Comparison of ENCODE assay signal across 37 cellular contexts in genomic region chr6:84450018-84450417, GRCh38.
"Had no signal": no experiment of that assay in that cellular context is flagged by ENCODE, and none has a peak within 500 bp of the region (broad histone marks: within the 10 kb centered on the region; RNA-seq: fewer than 3 reads in every experiment).

No MANE protein-coding gene starts in this region.

- H3K9me3 Mint-ChIP-seq: activated CD4-positive, alpha-beta memory T cell treated with anti-CD3 and anti-CD28 coated beads, Interleukin-2, amount 10 ng/mL, durations not matched to agents 7 days and 5 days; activated CD4-positive, alpha-beta T cell treated with anti-CD3 and anti-CD28 coated beads, Interleukin-2, amount 10 ng/mL, durations not matched to agents 7 days and 5 days; activated naive CD4-positive, alpha-beta T cell treated with anti-CD3 and anti-CD28 coated beads, Interleukin-2, amount 50 U/mL, for 24 hours; activated naive CD8-positive, alpha-beta T cell treated with anti-CD3 and anti-CD28 coated beads, Interleukin-2, amount 10 ng/mL, durations not matched to agents 7 days and 5 days; activated naive CD8-positive, alpha-beta T cell treated with anti-CD3 and anti-CD28 coated beads, Interleukin-2, amount 50 U/mL, for 24 hours; activated T-cell treated with anti-CD3 and anti-CD28 coated beads, Interleukin-2, amount 50 U/mL, for 24 hours; activated T-helper 2 cell treated with anti-CD3 and anti-CD28 coated beads, Interferon-gamma antibody, Interleukin-2, Interleukin-4, amounts not matched to agents 10 μg/mL and 5 μg/mL and 100 μg/mL, durations not matched to agents 14 hours and 24 hours and 36 hours; brain; T-helper 1 cell treated with Interleukin-12 subunit alpha and Interleukin-12 subunit beta and Interleukin-4 antibody, amounts not matched to agents 30 μg/mL and 1 μg/mL, for 36 hours; T-helper 2 cell treated with Interferon-gamma antibody and Interleukin-4, amounts not matched to agents 5 μg/mL and 100 μg/mL, for 36 hours; WTC11 had no signal

- FAIRE-seq: bronchial epithelial cell had no signal

- H3K27ac Mint-ChIP-seq: activated CD4-positive, alpha-beta memory T cell treated with anti-CD3 and anti-CD28 coated beads, Interleukin-2, amount 10 ng/mL, durations not matched to agents 7 days and 5 days; activated CD4-positive, alpha-beta T cell treated with anti-CD3 and anti-CD28 coated beads for 36 hours; activated CD4-positive, alpha-beta T cell treated with anti-CD3 and anti-CD28 coated beads, Interleukin-2, amount 10 ng/mL, durations not matched to agents 7 days and 5 days; activated CD8-positive, alpha-beta memory T cell treated with anti-CD3 and anti-CD28 coated beads, Interleukin-2, amount 10 ng/mL, durations not matched to agents 7 days and 5 days; activated CD8-positive, alpha-beta T cell treated with anti-CD3 and anti-CD28 coated beads, Interleukin-2, amount 10 ng/mL, durations not matched to agents 7 days and 5 days; activated naive CD4-positive, alpha-beta T cell treated with anti-CD3 and anti-CD28 coated beads, Interleukin-2, amount 10 ng/mL, durations not matched to agents 7 days and 5 days; activated naive CD4-positive, alpha-beta T cell treated with anti-CD3 and anti-CD28 coated beads, Interleukin-2, amount 50 U/mL, for 24 hours; activated naive CD8-positive, alpha-beta T cell; activated naive CD8-positive, alpha-beta T cell treated with anti-CD3 and anti-CD28 coated beads, Interleukin-2, amount 10 ng/mL, durations not matched to agents 7 days and 5 days; activated naive CD8-positive, alpha-beta T cell treated with anti-CD3 and anti-CD28 coated beads, Interleukin-2, amount 50 U/mL, for 24 hours; activated T-cell treated with anti-CD3 and anti-CD28 coated beads, Interleukin-2, amount 50 U/mL, for 24 hours; activated T-helper 2 cell treated with anti-CD3 and anti-CD28 coated beads, Interferon-gamma antibody, Interleukin-2, Interleukin-4, amounts not matched to agents 10 μg/mL and 5 μg/mL and 100 μg/mL, durations not matched to agents 14 hours and 24 hours and 36 hours; T-helper 1 cell treated with Interleukin-12 subunit alpha and Interleukin-12 subunit beta and Interleukin-4 antibody, amounts not matched to agents 30 μg/mL and 1 μg/mL, for 36 hours; T-helper 2 cell treated with Interferon-gamma antibody and Interleukin-4, amounts not matched to agents 5 μg/mL and 100 μg/mL, for 36 hours had no signal

- H3K36me3 ChIP-seq: ascending aorta, cardiac muscle cell, WERI-Rb-1 had no signal

- H3K27me3 ChIP-seq: ascending aorta, cardiac muscle cell had no signal

- H3K4me1 Mint-ChIP-seq: activated CD4-positive, alpha-beta memory T cell treated with anti-CD3 and anti-CD28 coated beads, Interleukin-2, amount 10 ng/mL, durations not matched to agents 7 days and 5 days; activated CD4-positive, alpha-beta T cell treated with anti-CD3 and anti-CD28 coated beads for 36 hours; activated CD4-positive, alpha-beta T cell treated with anti-CD3 and anti-CD28 coated beads, Interleukin-2, amount 10 ng/mL, durations not matched to agents 7 days and 5 days; activated CD8-positive, alpha-beta memory T cell treated with anti-CD3 and anti-CD28 coated beads, Interleukin-2, amount 10 ng/mL, durations not matched to agents 7 days and 5 days; activated naive CD4-positive, alpha-beta T cell treated with anti-CD3 and anti-CD28 coated beads, Interleukin-2, amount 10 ng/mL, durations not matched to agents 7 days and 5 days; activated naive CD4-positive, alpha-beta T cell treated with anti-CD3 and anti-CD28 coated beads, Interleukin-2, amount 50 U/mL, for 24 hours; activated naive CD8-positive, alpha-beta T cell treated with anti-CD3 and anti-CD28 coated beads, Interleukin-2, amount 10 ng/mL, durations not matched to agents 7 days and 5 days; activated naive CD8-positive, alpha-beta T cell treated with anti-CD3 and anti-CD28 coated beads, Interleukin-2, amount 50 U/mL, for 24 hours; brain; central memory CD8-positive, alpha-beta T cell had no signal

- H3K4me3 Mint-ChIP-seq: activated CD4-positive, alpha-beta memory T cell treated with anti-CD3 and anti-CD28 coated beads, Interleukin-2, amount 10 ng/mL, durations not matched to agents 7 days and 5 days; activated CD4-positive, alpha-beta T cell treated with anti-CD3 and anti-CD28 coated beads for 36 hours; activated CD4-positive, alpha-beta T cell treated with anti-CD3 and anti-CD28 coated beads, Interleukin-2, amount 10 ng/mL, durations not matched to agents 7 days and 5 days; activated CD8-positive, alpha-beta memory T cell treated with anti-CD3 and anti-CD28 coated beads, Interleukin-2, amount 10 ng/mL, durations not matched to agents 7 days and 5 days; activated CD8-positive, alpha-beta T cell treated with anti-CD3 and anti-CD28 coated beads, Interleukin-2, amount 10 ng/mL, durations not matched to agents 7 days and 5 days; activated naive CD4-positive, alpha-beta T cell treated with anti-CD3 and anti-CD28 coated beads, Interleukin-2, amount 10 ng/mL, durations not matched to agents 7 days and 5 days; activated naive CD4-positive, alpha-beta T cell treated with anti-CD3 and anti-CD28 coated beads, Interleukin-2, amount 50 U/mL, for 24 hours; activated naive CD8-positive, alpha-beta T cell; activated naive CD8-positive, alpha-beta T cell treated with anti-CD3 and anti-CD28 coated beads, Interleukin-2, amount 10 ng/mL, durations not matched to agents 7 days and 5 days; activated naive CD8-positive, alpha-beta T cell treated with anti-CD3 and anti-CD28 coated beads, Interleukin-2, amount 50 U/mL, for 24 hours; activated T-cell treated with anti-CD3 and anti-CD28 coated beads, Interleukin-2, amount 50 U/mL, for 24 hours; central memory CD8-positive, alpha-beta T cell; T-helper 1 cell treated with Interleukin-12 subunit alpha and Interleukin-12 subunit beta and Interleukin-4 antibody, amounts not matched to agents 30 μg/mL and 1 μg/mL, for 36 hours; T-helper 2 cell treated with Interferon-gamma antibody and Interleukin-4, amounts not matched to agents 5 μg/mL and 100 μg/mL, for 36 hours; WTC11 had no signal

- H3K36me3 Mint-ChIP-seq: activated CD8-positive, alpha-beta memory T cell treated with anti-CD3 and anti-CD28 coated beads, Interleukin-2, amount 10 ng/mL, durations not matched to agents 7 days and 5 days; activated naive CD4-positive, alpha-beta T cell treated with anti-CD3 and anti-CD28 coated beads, Interleukin-2, amount 10 ng/mL, durations not matched to agents 7 days and 5 days; activated naive CD4-positive, alpha-beta T cell treated with anti-CD3 and anti-CD28 coated beads, Interleukin-2, amount 50 U/mL, for 24 hours; activated naive CD8-positive, alpha-beta T cell; activated naive CD8-positive, alpha-beta T cell treated with anti-CD3 and anti-CD28 coated beads, Interleukin-2, amount 10 ng/mL, durations not matched to agents 7 days and 5 days; brain; WTC11 had no signal

- H3K27ac ChIP-seq: ascending aorta, cardiac muscle cell, WERI-Rb-1 had no signal

- H3K9me3 ChIP-seq: ascending aorta had no signal

- H3K4me3 ChIP-seq: ascending aorta, cardiac muscle cell had no signal

- H3K4me1 ChIP-seq: ascending aorta had no signal

- DNase-seq: activated CD4-positive, alpha-beta memory T cell treated with anti-CD3 and anti-CD28 coated beads, Interleukin-2, amount 10 ng/mL, durations not matched to agents 7 days and 5 days; activated CD4-positive, alpha-beta T cell treated with anti-CD3 and anti-CD28 coated beads for 1 hour; activated CD4-positive, alpha-beta T cell treated with anti-CD3 and anti-CD28 coated beads for 36 hours; activated CD4-positive, alpha-beta T cell treated with anti-CD3 and anti-CD28 coated beads for 48 hours; activated CD4-positive, alpha-beta T cell treated with anti-CD3 and anti-CD28 coated beads, Interleukin-2, amount 10 ng/mL, durations not matched to agents 7 days and 5 days; activated CD4-positive, alpha-beta T cell treated with anti-CD3 and anti-CD28 coated beads, Interleukin-2, amount 50 U/mL, for 48 hours; activated CD4-positive, CD25-positive, alpha-beta regulatory T cell; activated CD8-positive, alpha-beta memory T cell treated with anti-CD3 and anti-CD28 coated beads for 24 hours; activated CD8-positive, alpha-beta memory T cell treated with anti-CD3 and anti-CD28 coated beads, Interleukin-2, amount 10 ng/mL, durations not matched to agents 7 days and 5 days; activated CD8-positive, alpha-beta memory T cell treated with anti-CD3 and anti-CD28 coated beads, Interleukin-2, amount 50 U/mL, for 48 hours; activated CD8-positive, alpha-beta T cell treated with anti-CD3 and anti-CD28 coated beads, Interleukin-2, amount 10 ng/mL, durations not matched to agents 7 days and 5 days; activated effector memory CD4-positive, alpha-beta T cell treated with Interleukin-2 at 50 U/mL for 16 hours; activated gamma-delta T cell; activated naive CD4-positive, alpha-beta T cell treated with anti-CD3 and anti-CD28 coated beads, Interleukin-2, amount 10 ng/mL, durations not matched to agents 7 days and 5 days; activated naive CD4-positive, alpha-beta T cell treated with Interleukin-2 at 50 U/mL for 16 hours; activated naive CD8-positive, alpha-beta T cell treated with anti-CD3 and anti-CD28 coated beads, Interleukin-2, amount 10 ng/mL, durations not matched to agents 7 days and 5 days; activated naive CD8-positive, alpha-beta T cell treated with anti-CD3 and anti-CD28 coated beads, Interleukin-2, amount 50 U/mL, for 24 hours; activated T-cell treated with anti-CD3 and anti-CD28 coated beads, Interleukin-2, amount 50 U/mL, for 24 hours; activated T-cell treated with anti-CD3 and anti-CD28 coated beads, Interleukin-2, amount 50 U/mL, for 48 hours; amygdala; anterior cingulate cortex; caudate nucleus; cerebellar nuclear complex; T-helper 2 cell; T-helper 9 cell; WERI-Rb-1 had no signal

- H3K27me3 Mint-ChIP-seq: activated CD4-positive, alpha-beta memory T cell treated with anti-CD3 and anti-CD28 coated beads, Interleukin-2, amount 10 ng/mL, durations not matched to agents 7 days and 5 days; activated CD4-positive, alpha-beta T cell treated with anti-CD3 and anti-CD28 coated beads for 36 hours; activated CD4-positive, alpha-beta T cell treated with anti-CD3 and anti-CD28 coated beads, Interleukin-2, amount 10 ng/mL, durations not matched to agents 7 days and 5 days; activated CD8-positive, alpha-beta memory T cell treated with anti-CD3 and anti-CD28 coated beads, Interleukin-2, amount 10 ng/mL, durations not matched to agents 7 days and 5 days; activated naive CD4-positive, alpha-beta T cell treated with anti-CD3 and anti-CD28 coated beads, Interleukin-2, amount 10 ng/mL, durations not matched to agents 7 days and 5 days; activated naive CD8-positive, alpha-beta T cell; activated naive CD8-positive, alpha-beta T cell treated with anti-CD3 and anti-CD28 coated beads, Interleukin-2, amount 10 ng/mL, durations not matched to agents 7 days and 5 days; activated naive CD8-positive, alpha-beta T cell treated with anti-CD3 and anti-CD28 coated beads, Interleukin-2, amount 50 U/mL, for 24 hours; activated T-cell treated with anti-CD3 and anti-CD28 coated beads, Interleukin-2, amount 50 U/mL, for 24 hours; central memory CD8-positive, alpha-beta T cell had no signal
